Comparison of ENCODE assay signal across 7 cellular contexts in the genomic region with DNA sequence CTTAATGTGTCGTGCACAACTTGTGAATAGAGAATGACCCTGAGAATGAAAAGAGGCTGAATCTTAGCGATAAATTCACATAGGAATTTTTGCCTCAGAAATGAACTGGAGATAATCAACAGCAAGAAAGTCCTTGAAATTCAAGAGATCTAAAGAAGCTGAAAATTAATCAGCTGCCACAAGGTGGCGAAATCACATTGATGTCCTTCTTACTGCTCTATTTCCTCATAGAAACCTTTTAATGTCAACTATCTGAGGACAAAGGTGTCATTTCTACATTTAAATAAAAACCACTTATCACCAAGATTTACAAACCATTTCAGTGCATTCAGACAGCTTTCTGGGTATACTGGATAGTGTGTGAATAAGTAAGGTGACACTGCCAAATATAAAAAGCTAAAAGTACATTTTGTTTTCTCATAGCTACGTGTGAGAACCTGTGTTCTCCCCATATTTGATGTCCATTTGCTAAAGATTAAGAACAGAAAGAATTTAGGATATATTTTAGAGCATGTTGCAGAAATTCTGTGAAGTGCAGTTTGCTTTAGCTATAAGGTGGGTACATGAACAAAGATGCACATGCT.
DNase-seq lines count a peak whose midpoint lies in the region; ATAC-seq lines count a peak whose summit lies in the region.

No MANE protein-coding gene starts in this region.

- ATAC-seq in HG02938 (IDR thresholded peaks at IDR 0.05; ENCODE audit: unreplicated experiment) (peak; percentile 56), HG03342 (IDR thresholded peaks at IDR 0.05; ENCODE audit: unreplicated experiment) (no peak)
- ATAC-seq in activated T-helper 17 cell treated with anti-CD3 and anti-CD28 coated beads, Interleukin-2, amount 50 U/mL, for 72 hours (replicated peaks) = no peak

- H3K36me3 Mint-ChIP-seq in activated T-helper 17 cell treated with anti-CD3 and anti-CD28 coated beads, Interleukin-2, amount 50 U/mL, for 72 hours (ENCODE audit: low read depth) = no peaks in the 10 kb centered on the region

- H3K27ac Mint-ChIP-seq in activated T-helper 17 cell treated with anti-CD3 and anti-CD28 coated beads, Interleukin-2, amount 50 U/mL, for 72 hours = no peak overlapping the region

- no peak overlapping the region for H3K4me3 Mint-ChIP-seq in activated T-helper 17 cell treated with anti-CD3 and anti-CD28 coated beads, Interleukin-2, amount 50 U/mL, for 72 hours

- DNase-seq in GM03348 (ENCODE audit: low spot score) (peak; percentile 46), NCI-H774 (lab: John Stamatoyannopoulos, UW) (peak; percentile 57), cerebellum (ENCODE audit: low spot score) (peak; percentile 14), medulla oblongata (ENCODE audit: extremely low spot score) (peak; percentile 85)

- no peaks in the 10 kb centered on the region for H3K4me1 Mint-ChIP-seq in activated T-helper 17 cell treated with anti-CD3 and anti-CD28 coated beads, Interleukin-2, amount 50 U/mL, for 72 hours

- H3K9me3 Mint-ChIP-seq in activated T-helper 17 cell treated with anti-CD3 and anti-CD28 coated beads, Interleukin-2, amount 50 U/mL, for 72 hours = no peaks in the 10 kb centered on the region

- H3K27me3 Mint-ChIP-seq in activated T-helper 17 cell treated with anti-CD3 and anti-CD28 coated beads, Interleukin-2, amount 50 U/mL, for 72 hours = no peaks in the 10 kb centered on the region

Comparison
In these comparisons a context has a peak if more than half of its experiments do, and no peak if none do; other contexts are left out.
1. DNase-seq: peak in every context shown above with its lines; median percentile 85 in medulla oblongata; 57 in NCI-H774; 46 in GM03348; 14 in cerebellum.